ENCODE assay signal across 16 cellular contexts in the genomic region with DNA sequence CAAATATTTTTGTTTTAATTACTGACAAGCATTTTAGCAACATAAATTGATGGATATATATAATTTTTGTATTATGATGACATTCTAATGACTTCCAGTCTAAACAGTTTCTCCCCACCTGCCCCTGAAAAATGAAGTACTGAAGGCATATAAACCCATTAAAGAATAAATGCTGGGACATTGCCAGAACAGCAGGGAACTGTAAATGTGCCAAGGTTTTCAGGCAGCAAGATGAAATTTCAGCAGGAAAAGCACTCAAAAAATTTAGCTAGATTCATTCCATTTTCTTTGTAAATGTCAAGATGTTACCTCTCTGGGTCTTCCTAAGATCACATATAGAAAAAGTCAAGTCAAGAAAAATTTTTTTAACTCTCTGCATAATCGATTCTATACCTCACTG.
DNase-seq lines count a peak whose midpoint lies in the region; ATAC-seq and TF ChIP-seq lines count a peak whose summit lies in the region.
"Had no signal": no experiment of that assay in that cellular context is flagged by ENCODE, and none has a peak within 500 bp of the region (broad histone marks: within the 10 kb centered on the region; RNA-seq: fewer than 3 reads in every experiment).

No MANE protein-coding gene starts in this region.

- no peak for TF ChIP-seq CTCF in astrocyte of the spinal cord (IDR thresholded peaks at IDR 0.05; ENCODE audit: low read depth, low read length)

- DNase-seq in NCI-H1105 treated with DMSO at 0.1 percent for 48 hours (lab: John Stamatoyannopoulos, UW) (peak; percentile 13), NCI-H1105 (lab: John Stamatoyannopoulos, UW) (no peak), NCI-H1694 treated with DMSO at 0.1 percent for 48 hours (lab: John Stamatoyannopoulos, UW) (peak; percentile 25), astrocyte of the spinal cord (ENCODE audit: low read depth, low spot score) (peak; percentile 15), NCI-H2227 (lab: John Stamatoyannopoulos, UW; ENCODE audit: unreplicated experiment) (no peak)
- DNase-seq: 8988T; ACHN; CD4-positive, CD25-positive, alpha-beta regulatory T cell; DMS 273 treated with DMSO at 0.1 percent for 48 hours; EL; GDM1; H7 had no signal

- H3K4me3 ChIP-seq in astrocyte of the spinal cord (ENCODE audit: low read depth, low read length), result no peak overlapping the region
- H3K4me3 ChIP-seq: BLaER1 treated with 17β-estradiol and CSF1 and Interleukin-3, amounts not matched to agents 10 nM and 100 nM; GM23338 had no signal

- no peak for ATAC-seq in HG03175 (IDR thresholded peaks at IDR 0.05; ENCODE audit: unreplicated experiment)
- ATAC-seq in HG03469 (IDR thresholded peaks at IDR 0.05; ENCODE audit: unreplicated experiment), result no peak
- ATAC-seq: GM23338 had no signal

- in situ Hi-C loops in astrocyte of the spinal cord (cut with HindIII; ENCODE audit: low sequenced_read_pairs), result no loop called here

Comparison
In these comparisons a context has a peak if more than half of its experiments do, and no peak if none do; other contexts are left out.
1. DNase-seq: peak in NCI-H1105 treated with DMSO at 0.1 percent for 48 hours (single experiment), NCI-H1694 treated with DMSO at 0.1 percent for 48 hours (single experiment) and astrocyte of the spinal cord (single experiment); none in NCI-H1105 (single experiment) and NCI-H2227 (single experiment).